Comparison of ENCODE assay signal across 26 cellular contexts in genomic region chr3:154799801-154800200, GRCh38.
DNase-seq lines count a peak whose midpoint lies in the region; ATAC-seq, FAIRE-seq and TF ChIP-seq lines count a peak whose summit lies in the region.
"Had no signal": no experiment of that assay in that cellular context is flagged by ENCODE, and none has a peak within 500 bp of the region (broad histone marks: within the 10 kb centered on the region; RNA-seq: fewer than 3 reads in every experiment).

No MANE protein-coding gene starts in this region.

- no peak for TF ChIP-seq POLR2A in IMR-90 (IDR thresholded peaks at IDR 0.05; ENCODE audit: low read depth, low read length)

- H2AK9ac ChIP-seq in IMR-90 (replicated peaks; ENCODE audit: low read depth, low read length, poor library complexity) = no peak overlapping the region

- no CpG with 5 or more reads among the region's 2 CpGs for WGBS in IMR-90 (ENCODE audit: extremely low coverage in 2 of 2, insufficient read length in 1 of 2), 2 experiments
- 80 to 90% methylated on average over 1 of the region's 2 CpGs for WGBS in endodermal cell (ENCODE audit: insufficient coverage in 1 of 2, insufficient read length in 1 of 2), 2 experiments

- no peaks in the 10 kb centered on the region for H4K20me1 ChIP-seq in IMR-90 (ENCODE audit: insufficient read depth, low read length)

- H3K27ac ChIP-seq in ACC112 (ENCODE audit: low read depth, low read length) (peak overlapping the region; percentile 35), IMR-90 (ENCODE audit: insufficient read depth, low read length) (no peak overlapping the region), endodermal cell (ENCODE audit: low read depth, low read length) (no peak overlapping the region)
- H3K27ac ChIP-seq in CD8-positive, alpha-beta T cell (ENCODE audit: low read depth, low read length) = no peak overlapping the region
- H3K27ac ChIP-seq: pancreas had no signal

- H3K79me2 ChIP-seq in ACC112 (ENCODE audit: control insufficient read depth, insufficient read depth, low read length, unreplicated experiment) = no peaks in the 10 kb centered on the region

- POLR2A ChIA-PET in IMR-90 (lab: Charles Lee; ENCODE audit: unreplicated experiment) = no interaction called here
- POLR2A ChIA-PET in CD8-positive, alpha-beta T cell (lab: Charles Lee) = no interaction called here
- POLR2A ChIA-PET in activated CD4-positive, alpha-beta T cell treated with anti-CD3 and anti-CD28 coated beads, Interleukin-2, amount 10 ng/mL, durations not matched to agents 7 days and 5 days (lab: Charles Lee) = no interaction called here

- H3K27me3 ChIP-seq in ACC112 (ENCODE audit: insufficient read depth, low read length) = no peaks in the 10 kb centered on the region
- H3K27me3 ChIP-seq in IMR-90 (ENCODE audit: control insufficient read depth, insufficient read depth, low read length) = no peaks in the 10 kb centered on the region
- no peaks in the 10 kb centered on the region for H3K27me3 ChIP-seq in bronchial epithelial cell (ENCODE audit: control insufficient read depth, insufficient read depth, low read length)
- H3K27me3 ChIP-seq in CD8-positive, alpha-beta T cell (ENCODE audit: insufficient read depth, low read length) = no peaks in the 10 kb centered on the region
- no peaks in the 10 kb centered on the region for H3K27me3 ChIP-seq in endodermal cell (ENCODE audit: control insufficient read depth, insufficient read depth, low read length, poor library complexity, severe bottlenecking)
- H3K27me3 ChIP-seq: pancreas had no signal

- no TSS peak for BruUV-seq in IMR-90 (replicated peaks; lab: Mats Ljungman, UMichigan)

- no peak overlapping the region for H3K14ac ChIP-seq in IMR-90 (replicated peaks; ENCODE audit: low read depth, low read length)

- no peak overlapping the region for H2BK15ac ChIP-seq in IMR-90 (ENCODE audit: low read depth, low read length)

- H3K9me1 ChIP-seq in IMR-90 (ENCODE audit: insufficient read depth, low read length) = no peaks in the 10 kb centered on the region

- no peaks in the 10 kb centered on the region for H3K79me1 ChIP-seq in IMR-90 (ENCODE audit: low read depth in 1 of 2, low read length in 2 of 2)

- no peak for FAIRE-seq in bronchial epithelial cell (lab: Jason Lieb, UNC)
- FAIRE-seq: endothelial cell of umbilical vein had no signal

- TF ChIP-seq RAD21 in IMR-90 (IDR thresholded peaks at IDR 0.05; ENCODE audit: low read length) = no peak

- H3K18ac ChIP-seq in IMR-90 (ENCODE audit: low read depth, low read length) = no peak overlapping the region

- H3K9me3 ChIP-seq in IMR-90 (ENCODE audit: control insufficient read depth, insufficient read depth, low read length) (0 out of 2 replicates have a peak, but pooled peaks cover 2% of the 10 kb centered on the region), endodermal cell (ENCODE audit: control insufficient read depth, low read length) (peaks cover 6% of the 10 kb centered on the region)
- no peaks in the 10 kb centered on the region for H3K9me3 ChIP-seq in CD8-positive, alpha-beta T cell (ENCODE audit: low read length)
- H3K9me3 ChIP-seq: pancreas had no signal

- H3K4me2 ChIP-seq in IMR-90 (ENCODE audit: low read depth, low read length) = peak overlapping the region; percentile 53

- H2BK5ac ChIP-seq in IMR-90 (ENCODE audit: low read depth, low read length, poor library complexity, severe bottlenecking) = no peak overlapping the region

- ATAC-seq in IMR-90 (ENCODE audit: low read depth) = no peak
- no peak for ATAC-seq in CD8-positive, alpha-beta T cell
- ATAC-seq: activated CD4-positive, alpha-beta T cell treated with anti-CD3 and anti-CD28 coated beads for 36 hours; activated CD8-positive, alpha-beta memory T cell treated with anti-CD3 and anti-CD28 coated beads, Interleukin-2, amount 10 ng/mL, durations not matched to agents 7 days and 5 days; activated T-cell treated with anti-CD3 and anti-CD28 coated beads, Interleukin-2, amount 50 U/mL, for 72 hours; mucosa of descending colon; pancreas; right cardiac atrium; stimulated activated naive CD8-positive, alpha-beta T cell treated with anti-CD3 and anti-CD28 coated beads, Interleukin-15, Interleukin-2, amounts not matched to agents 100 U/mL and 50 U/mL, for 24 hours had no signal

- in situ Hi-C loops in IMR-90 (cut with MboI; ENCODE audit: low sequenced_read_pairs) = no loop called here

- dilution Hi-C loops in IMR-90 (cut with HindIII; ENCODE audit: low sequenced_read_pairs, unreplicated experiment) = no loop called here

- no peak overlapping the region for H2BK120ac ChIP-seq in IMR-90 (ENCODE audit: low read depth, low read length)

- TF ChIP-seq CTCF in IMR-90 (conservative IDR thresholded peaks at IDR 0.05; ENCODE audit: low read depth, low read length) = no peak
- TF ChIP-seq CTCF in bronchial epithelial cell (IDR thresholded peaks at IDR 0.05; ENCODE audit: insufficient read depth, low read length, severe bottlenecking) = no peak
- no peak for TF ChIP-seq CTCF in fibroblast of villous mesenchyme (IDR thresholded peaks at IDR 0.05; ENCODE audit: insufficient read depth, low read depth, low read length)
- no peak for TF ChIP-seq CTCF in CD8-positive, alpha-beta T cell (IDR thresholded peaks at IDR 0.05)
- TF ChIP-seq CTCF in endodermal cell (conservative IDR thresholded peaks at IDR 0.05) = no peak

- intact Hi-C loops in IMR-90 (cut with micrococcal nuclease) = no loop called here
- intact Hi-C loops in CD8-positive, alpha-beta T cell (cut with DNase I, micrococcal nuclease) = no loop called here

- H3K4me3 ChIP-seq in ACC112 (ENCODE audit: low read depth, low read length) = no peak overlapping the region
- no peak overlapping the region for H3K4me3 ChIP-seq in IMR-90 (ENCODE audit: insufficient read depth, low read depth, low read length)
- H3K4me3 ChIP-seq in bronchial epithelial cell (ENCODE audit: low read depth, low read length) = no peak overlapping the region
- no peak overlapping the region for H3K4me3 ChIP-seq in fibroblast of villous mesenchyme (ENCODE audit: low read depth, low read length)
- no peak overlapping the region for H3K4me3 ChIP-seq in CD8-positive, alpha-beta T cell (ENCODE audit: low read depth, low read length)
- no peak overlapping the region for H3K4me3 ChIP-seq in endodermal cell (ENCODE audit: low read length)
- H3K4me3 ChIP-seq: mucosa of descending colon, pancreas had no signal

- H3K56ac ChIP-seq in IMR-90 (ENCODE audit: extremely low read depth, insufficient read depth, low read length) = no peak overlapping the region

- H3K4me3 Mint-ChIP-seq in CD8-positive, alpha-beta T cell = no peak overlapping the region
- H3K4me3 Mint-ChIP-seq in endodermal cell = no peak overlapping the region
- no peak overlapping the region for H3K4me3 Mint-ChIP-seq in activated CD4-positive, alpha-beta T cell treated with anti-CD3 and anti-CD28 coated beads, Interleukin-2, amount 10 ng/mL, durations not matched to agents 7 days and 5 days
- H3K4me3 Mint-ChIP-seq: activated CD4-positive, alpha-beta T cell treated with anti-CD3 and anti-CD28 coated beads for 36 hours; activated CD8-positive, alpha-beta memory T cell treated with anti-CD3 and anti-CD28 coated beads, Interleukin-2, amount 10 ng/mL, durations not matched to agents 7 days and 5 days; activated T-cell treated with anti-CD3 and anti-CD28 coated beads, Interleukin-2, amount 50 U/mL, for 72 hours; CD4-positive, CD25-positive, alpha-beta regulatory T cell; central memory CD8-positive, alpha-beta T cell; H9; nephron progenitor cell had no signal

- H4K5ac ChIP-seq in IMR-90 (ENCODE audit: low read depth, low read length) = no peak overlapping the region

- H3K9ac ChIP-seq in IMR-90 (ENCODE audit: low read depth, low read length) (no peak overlapping the region), endodermal cell (ENCODE audit: extremely low read depth, low read length, poor library complexity, severe bottlenecking) (no peak overlapping the region)

- no peak overlapping the region for H4K8ac ChIP-seq in IMR-90 (ENCODE audit: low read depth in 2 of 2, low read length in 2 of 2)

- H2AK5ac ChIP-seq in IMR-90 (ENCODE audit: low read depth, low read length) = no peak overlapping the region

- CTCF ChIA-PET in IMR-90 (lab: Yijun Ruan, JAX) = no interaction called here
- CTCF ChIA-PET in CD8-positive, alpha-beta T cell (lab: Charles Lee) = no interaction called here
- CTCF ChIA-PET in activated CD4-positive, alpha-beta T cell treated with anti-CD3 and anti-CD28 coated beads, Interleukin-2, amount 10 ng/mL, durations not matched to agents 7 days and 5 days (lab: Charles Lee) = no interaction called here

- no peak overlapping the region for H2BK20ac ChIP-seq in IMR-90 (ENCODE audit: low read depth, low read length)

- no peaks in the 10 kb centered on the region for H3K4me1 Mint-ChIP-seq in CD8-positive, alpha-beta T cell (ENCODE audit: low read depth)
- no peaks in the 10 kb centered on the region for H3K4me1 Mint-ChIP-seq in endodermal cell
- no peaks in the 10 kb centered on the region for H3K4me1 Mint-ChIP-seq in activated CD4-positive, alpha-beta T cell treated with anti-CD3 and anti-CD28 coated beads, Interleukin-2, amount 10 ng/mL, durations not matched to agents 7 days and 5 days
- H3K4me1 Mint-ChIP-seq: activated CD4-positive, alpha-beta T cell treated with anti-CD3 and anti-CD28 coated beads for 36 hours; activated CD8-positive, alpha-beta memory T cell treated with anti-CD3 and anti-CD28 coated beads, Interleukin-2, amount 10 ng/mL, durations not matched to agents 7 days and 5 days; central memory CD8-positive, alpha-beta T cell had no signal

- DNase-seq in IMR-90 (peak; percentile 43), bronchial epithelial cell (ENCODE audit: low read depth) (peak; percentile 71), fibroblast of villous mesenchyme (ENCODE audit: low read depth) (peak; percentile 46), NCI-H1417 (lab: John Stamatoyannopoulos, UW) (no peak), endodermal cell (no peak)
- DNase-seq in CD8-positive, alpha-beta T cell = no peak
- no peak for DNase-seq in activated CD4-positive, alpha-beta T cell treated with anti-CD3 and anti-CD28 coated beads, Interleukin-2, amount 10 ng/mL, durations not matched to agents 7 days and 5 days
- DNase-seq: activated CD4-positive, alpha-beta T cell treated with anti-CD3 and anti-CD28 coated beads for 36 hours; activated CD8-positive, alpha-beta memory T cell treated with anti-CD3 and anti-CD28 coated beads, Interleukin-2, amount 10 ng/mL, durations not matched to agents 7 days and 5 days; activated naive CD4-positive, alpha-beta T cell treated with anti-CD3 and anti-CD28 coated beads, Interleukin-2, amount 50 U/mL, for 16 hours; activated T-cell treated with anti-CD3 and anti-CD28 coated beads, Interleukin-2, amount 50 U/mL, for 72 hours; aorta; CD4-positive, CD25-positive, alpha-beta regulatory T cell; H9; kidney; mucosa of descending colon; NCI-H510A; nephron progenitor cell; pancreas; right cardiac atrium; stimulated activated CD4-positive, alpha-beta T cell treated with anti-CD3 and anti-CD28 coated beads, Interleukin-15, amount 100 ng/mL, for 24 hours; stimulated activated naive CD8-positive, alpha-beta T cell treated with anti-CD3 and anti-CD28 coated beads, Interleukin-15, Interleukin-2, amounts not matched to agents 100 U/mL and 50 U/mL, for 24 hours; T-helper 2 cell had no signal

- H3K4me1 ChIP-seq in ACC112 (ENCODE audit: control insufficient read depth, insufficient read depth, low read length, unreplicated experiment) = peaks cover 15% of the 10 kb centered on the region
- peaks cover 1% of the 10 kb centered on the region; the same call in 1 of the 2 replicates for H3K4me1 ChIP-seq in IMR-90 (ENCODE audit: control insufficient read depth, insufficient read depth, low read length)
- H3K4me1 ChIP-seq in CD8-positive, alpha-beta T cell (ENCODE audit: insufficient read depth, low read length) = no peaks in the 10 kb centered on the region
- no peaks in the 10 kb centered on the region for H3K4me1 ChIP-seq in endodermal cell (ENCODE audit: control insufficient read depth, insufficient read depth, low read length)
- H3K4me1 ChIP-seq: pancreas had no signal

- H3K4ac ChIP-seq in IMR-90 (ENCODE audit: low read depth, low read length) = no peak overlapping the region

- no peaks in the 10 kb centered on the region for H3K27me3 Mint-ChIP-seq in CD8-positive, alpha-beta T cell (ENCODE audit: low read depth)
- no peaks in the 10 kb centered on the region for H3K27me3 Mint-ChIP-seq in endodermal cell (ENCODE audit: insufficient read depth)
- no peaks in the 10 kb centered on the region for H3K27me3 Mint-ChIP-seq in activated CD4-positive, alpha-beta T cell treated with anti-CD3 and anti-CD28 coated beads, Interleukin-2, amount 10 ng/mL, durations not matched to agents 7 days and 5 days
- H3K27me3 Mint-ChIP-seq: activated CD4-positive, alpha-beta T cell treated with anti-CD3 and anti-CD28 coated beads for 36 hours; activated CD8-positive, alpha-beta memory T cell treated with anti-CD3 and anti-CD28 coated beads, Interleukin-2, amount 10 ng/mL, durations not matched to agents 7 days and 5 days; CD4-positive, CD25-positive, alpha-beta regulatory T cell; central memory CD8-positive, alpha-beta T cell had no signal

- no peak overlapping the region for H3K27ac Mint-ChIP-seq in CD8-positive, alpha-beta T cell
- no peak overlapping the region for H3K27ac Mint-ChIP-seq in endodermal cell
- H3K27ac Mint-ChIP-seq in activated CD4-positive, alpha-beta T cell treated with anti-CD3 and anti-CD28 coated beads, Interleukin-2, amount 10 ng/mL, durations not matched to agents 7 days and 5 days = no peak overlapping the region
- H3K27ac Mint-ChIP-seq: activated CD4-positive, alpha-beta T cell treated with anti-CD3 and anti-CD28 coated beads for 36 hours; activated CD8-positive, alpha-beta memory T cell treated with anti-CD3 and anti-CD28 coated beads, Interleukin-2, amount 10 ng/mL, durations not matched to agents 7 days and 5 days; activated T-cell treated with anti-CD3 and anti-CD28 coated beads, Interleukin-2, amount 50 U/mL, for 72 hours; CD4-positive, CD25-positive, alpha-beta regulatory T cell; H9; nephron progenitor cell had no signal

- H3K36me3 ChIP-seq in ACC112 (ENCODE audit: insufficient read depth, low read length) (no peaks in the 10 kb centered on the region), IMR-90 (ENCODE audit: control insufficient read depth, insufficient read depth, low read length) (no peaks in the 10 kb centered on the region), bronchial epithelial cell (ENCODE audit: control insufficient read depth, insufficient read depth, low read length) (no peaks in the 10 kb centered on the region), endodermal cell (ENCODE audit: control insufficient read depth, insufficient read depth, low read length) (no peaks in the 10 kb centered on the region)
- no peaks in the 10 kb centered on the region for H3K36me3 ChIP-seq in CD8-positive, alpha-beta T cell (ENCODE audit: insufficient read depth, low read length)
- H3K36me3 ChIP-seq: pancreas had no signal

- H3K9me3 Mint-ChIP-seq in CD8-positive, alpha-beta T cell = peaks cover 3% of the 10 kb centered on the region
- H3K9me3 Mint-ChIP-seq in endodermal cell = peaks cover 11% of the 10 kb centered on the region
- no peaks in the 10 kb centered on the region for H3K9me3 Mint-ChIP-seq in activated CD4-positive, alpha-beta T cell treated with anti-CD3 and anti-CD28 coated beads, Interleukin-2, amount 10 ng/mL, durations not matched to agents 7 days and 5 days
- H3K9me3 Mint-ChIP-seq: central memory CD8-positive, alpha-beta T cell had no signal

- no peak overlapping the region for H4K91ac ChIP-seq in IMR-90 (ENCODE audit: insufficient read depth, low read depth, low read length)

- no peak overlapping the region for H3K23ac ChIP-seq in IMR-90 (ENCODE audit: low read depth, low read length)

- no peaks in the 10 kb centered on the region for H3K36me3 Mint-ChIP-seq in CD8-positive, alpha-beta T cell
- H3K36me3 Mint-ChIP-seq in endodermal cell (ENCODE audit: low read depth) = peaks cover 2% of the 10 kb centered on the region
- H3K36me3 Mint-ChIP-seq in activated CD4-positive, alpha-beta T cell treated with anti-CD3 and anti-CD28 coated beads, Interleukin-2, amount 10 ng/mL, durations not matched to agents 7 days and 5 days (ENCODE audit: low read depth) = no peaks in the 10 kb centered on the region
- H3K36me3 Mint-ChIP-seq: activated CD8-positive, alpha-beta memory T cell treated with anti-CD3 and anti-CD28 coated beads, Interleukin-2, amount 10 ng/mL, durations not matched to agents 7 days and 5 days; CD4-positive, CD25-positive, alpha-beta regulatory T cell had no signal

- no peak overlapping the region for H2AFZ ChIP-seq in ACC112 (ENCODE audit: low read length, unreplicated experiment)
- no peak overlapping the region for H2AFZ ChIP-seq in IMR-90 (replicated peaks; ENCODE audit: low read length, poor library complexity)

Comparison
In these comparisons a context has a peak if more than half of its experiments do, and no peak if none do; other contexts are left out.
1. DNase-seq: peak in IMR-90 (single experiment), bronchial epithelial cell (single experiment) and fibroblast of villous mesenchyme (single experiment); none in NCI-H1417 (0 of 3), CD8-positive, alpha-beta T cell (0 of 7), endodermal cell (single experiment) and activated CD4-positive, alpha-beta T cell treated with anti-CD3 and anti-CD28 coated beads, Interleukin-2, amount 10 ng/mL, durations not matched to agents 7 days and 5 days (single experiment).